ENCODE assay signal across 18 cellular contexts in the genomic region with DNA sequence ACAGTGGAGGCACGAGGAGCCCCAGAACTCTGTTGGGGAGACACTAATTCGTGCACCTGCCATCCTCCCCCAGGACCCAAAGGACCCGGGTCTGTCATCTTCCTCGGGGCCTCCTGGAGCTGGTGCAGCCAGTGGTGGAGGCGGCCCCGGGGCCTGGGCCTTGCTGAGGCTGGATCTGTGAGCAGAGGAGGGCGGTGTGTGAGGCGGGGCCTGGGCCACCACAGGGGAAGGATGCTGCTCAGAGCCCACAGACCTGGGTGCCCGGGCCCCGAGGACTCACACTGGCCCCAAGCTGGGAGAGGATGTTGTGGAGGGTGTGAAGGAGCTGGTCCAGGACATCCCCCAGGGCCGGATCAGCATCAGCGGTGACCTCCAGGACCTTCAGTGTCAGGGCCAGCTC. TPM values are rescaled to one million over a fixed set of nuclear protein-coding genes. Genes with fewer than 3 reads are reported as not detected.
DNase-seq lines count a peak whose midpoint lies in the region; ATAC-seq and TF ChIP-seq lines count a peak whose summit lies in the region.
"Had no signal": no experiment of that assay in that cellular context is flagged by ENCODE, and none has a peak within 500 bp of the region (broad histone marks: within the 10 kb centered on the region; RNA-seq: fewer than 3 reads in every experiment).

No MANE protein-coding gene starts in this region.

- H3K27ac Mint-ChIP-seq in natural killer cell (peak overlapping the region in 1 of 2 donors; percentile 78), endodermal cell (no peak overlapping the region)
- H3K27ac Mint-ChIP-seq: H9 had no signal

- H3K36me3 Mint-ChIP-seq in natural killer cell = no peaks in the 10 kb centered on the region
- H3K36me3 Mint-ChIP-seq in endodermal cell (ENCODE audit: low read depth) = no peaks in the 10 kb centered on the region

- 80 to 85% methylated on average over 8 to 12 of the region's 12 CpGs for WGBS in endodermal cell (ENCODE audit: insufficient coverage in 1 of 2, insufficient read length in 1 of 2), 2 experiments

- no peak overlapping the region for H3K4me3 Mint-ChIP-seq in natural killer cell
- no peak overlapping the region for H3K4me3 Mint-ChIP-seq in endodermal cell
- H3K4me3 Mint-ChIP-seq: H9 had no signal

- TF ChIP-seq CTCF in Peyer's patch (IDR thresholded peaks at IDR 0.05) (no peak), natural killer cell (IDR thresholded peaks at IDR 0.05) (no peak), endodermal cell (conservative IDR thresholded peaks at IDR 0.05) (no peak)

- H3K9me3 Mint-ChIP-seq in natural killer cell = no peaks in the 10 kb centered on the region
- H3K9me3 Mint-ChIP-seq in endodermal cell = no peaks in the 10 kb centered on the region
- H3K9me3 Mint-ChIP-seq: H9 had no signal

- no peaks in the 10 kb centered on the region for H3K9me3 ChIP-seq in BLaER1
- H3K9me3 ChIP-seq in Peyer's patch = no peaks in the 10 kb centered on the region
- no peaks in the 10 kb centered on the region for H3K9me3 ChIP-seq in endodermal cell (ENCODE audit: control insufficient read depth, low read length)
- H3K9me3 ChIP-seq: thyroid gland had no signal

- peaks cover 19 to 30% of the 10 kb centered on the region in 2 donors for H3K4me1 Mint-ChIP-seq in natural killer cell
- no peaks in the 10 kb centered on the region for H3K4me1 Mint-ChIP-seq in endodermal cell

- H3K4me1 ChIP-seq in BLaER1 (peaks cover 45% of the 10 kb centered on the region), Peyer's patch (peaks cover 0 to 7% (median 3%) of the 10 kb centered on the region in 4 donors), endodermal cell (ENCODE audit: control insufficient read depth, insufficient read depth, low read length) (no peaks in the 10 kb centered on the region)
- H3K4me1 ChIP-seq: thyroid gland had no signal

- peak in 2 of 3 donors; percentile 24 to 73 for DNase-seq in Peyer's patch
- peak; percentile 16 for DNase-seq in activated naive CD4-positive, alpha-beta T cell treated with Interleukin-2 at 50 U/mL for 16 hours
- DNase-seq in natural killer cell = peak; percentile 52
- no peak for DNase-seq in 8988T
- DNase-seq in endodermal cell = no peak
- no peak for DNase-seq in HT-29 (ENCODE audit: low spot score)
- DNase-seq: activated CD4-positive, CD25-positive, alpha-beta regulatory T cell; DMS153; foreskin fibroblast; H9; NCI-H1048; NCI-H2171; thyroid gland had no signal

- no peak overlapping the region; the same call in 1 of the 2 replicates for H3K27ac ChIP-seq in BLaER1
- H3K27ac ChIP-seq in Peyer's patch = peak overlapping the region in 1 of 4 donors; percentile 13
- no peak overlapping the region for H3K27ac ChIP-seq in endodermal cell (ENCODE audit: low read depth, low read length)
- H3K27ac ChIP-seq: cardiac muscle cell, thyroid gland had no signal

- ATAC-seq in natural killer cell = peak; percentile 65 to 87 (median 84)
- no peak for ATAC-seq in GM21825 (IDR thresholded peaks at IDR 0.05; ENCODE audit: unreplicated experiment)
- ATAC-seq: left lobe of liver had no signal

- no peaks in the 10 kb centered on the region for H3K27me3 ChIP-seq in BLaER1
- H3K27me3 ChIP-seq in Peyer's patch = no peaks in the 10 kb centered on the region
- peaks cover 18% of the 10 kb centered on the region for H3K27me3 ChIP-seq in endodermal cell (ENCODE audit: control insufficient read depth, insufficient read depth, low read length, poor library complexity, severe bottlenecking)
- H3K27me3 ChIP-seq: thyroid gland had no signal

- peak overlapping the region; percentile 81 for H3K4me2 ChIP-seq in BLaER1

- H3K4me3 ChIP-seq in BLaER1 (no peak overlapping the region), Peyer's patch (no peak overlapping the region), endodermal cell (ENCODE audit: low read length) (no peak overlapping the region)
- H3K4me3 ChIP-seq: cardiac muscle cell, thyroid gland had no signal

- no peaks in the 10 kb centered on the region for H3K27me3 Mint-ChIP-seq in natural killer cell (ENCODE audit: low read depth in 2 of 2)
- peaks cover 55% of the 10 kb centered on the region for H3K27me3 Mint-ChIP-seq in endodermal cell (ENCODE audit: insufficient read depth)

- TF ChIP-seq POLR2A in Peyer's patch (IDR thresholded peaks at IDR 0.05) = no peak

- H3K9ac ChIP-seq in BLaER1 (no peak overlapping the region), endodermal cell (ENCODE audit: extremely low read depth, low read length, poor library complexity, severe bottlenecking) (no peak overlapping the region)

- intact Hi-C loops in natural killer cell (cut with micrococcal nuclease) = no loop called here

- H4K20me1 ChIP-seq in BLaER1 = no peaks in the 10 kb centered on the region

- H3K36me3 ChIP-seq in BLaER1 (no peaks in the 10 kb centered on the region), Peyer's patch (no peaks in the 10 kb centered on the region), endodermal cell (ENCODE audit: control insufficient read depth, insufficient read depth, low read length) (no peaks in the 10 kb centered on the region)
- H3K36me3 ChIP-seq: cardiac muscle cell, thyroid gland had no signal

RNA-seq across cellular contexts. Expression of a gene that starts 8.3 kb away (rescaled TPM):
- not detected for total RNA-seq in Peyer's patch
- total RNA-seq in natural killer cell = not detected
- not detected for total RNA-seq in endodermal cell
- polyA plus RNA-seq in endodermal cell (2013, experiment 1 of 2) = not detected
- polyA plus RNA-seq in endodermal cell (2013, experiment 2 of 2) = not detected
- total RNA-seq in HT-29 (2014; rRNA removed; shearing (Covaris generic)) = not detected in 2 replicates
- total RNA-seq: cardiac muscle cell, H9, left lobe of liver, posterior vena cava, thyroid gland had no signal
- polyA plus RNA-seq: cardiac muscle cell had no signal

RNA-seq across cellular contexts. Expression of a gene that starts 12.1 kb away (rescaled TPM):
- not detected for total RNA-seq in Peyer's patch
- total RNA-seq in natural killer cell = not detected
- not detected for total RNA-seq in endodermal cell
- polyA plus RNA-seq in endodermal cell (2013, experiment 1 of 2) = not detected
- polyA plus RNA-seq in endodermal cell (2013, experiment 2 of 2) = not detected
- not detected in 2 replicates for total RNA-seq in HT-29 (2014; rRNA removed; shearing (Covaris generic))
- total RNA-seq: cardiac muscle cell, H9, left lobe of liver, posterior vena cava, thyroid gland had no signal
- polyA plus RNA-seq: cardiac muscle cell had no signal

RNA-seq across cellular contexts. Expression of a gene that starts 31.7 kb away (rescaled TPM):
- total RNA-seq in Peyer's patch (not detected), natural killer cell (not detected), endodermal cell (not detected)
- not detected for polyA plus RNA-seq in endodermal cell (2013, experiment 1 of 2)
- polyA plus RNA-seq in endodermal cell (2013, experiment 2 of 2) = not detected
- not detected in 2 replicates for total RNA-seq in HT-29 (2014; rRNA removed; shearing (Covaris generic))
- total RNA-seq: cardiac muscle cell, H9, left lobe of liver, posterior vena cava, thyroid gland had no signal
- polyA plus RNA-seq: cardiac muscle cell had no signal

RNA-seq across cellular contexts. Expression of a gene that starts 32.5 kb away (rescaled TPM):
- total RNA-seq in Peyer's patch = not detected
- total RNA-seq in natural killer cell = not detected
- total RNA-seq in endodermal cell = not detected
- polyA plus RNA-seq in endodermal cell (2013, experiment 1 of 2) = not detected
- not detected for polyA plus RNA-seq in endodermal cell (2013, experiment 2 of 2)
- not detected in 2 replicates for total RNA-seq in HT-29 (2014; rRNA removed; shearing (Covaris generic))
- total RNA-seq: cardiac muscle cell, H9, posterior vena cava, thyroid gland had no signal
- polyA plus RNA-seq: cardiac muscle cell had no signal

RNA-seq across cellular contexts. Expression of a gene that starts 39.8 kb away (rescaled TPM):
- total RNA-seq in Peyer's patch = 1 to 10 TPM in 1 of 4 donors, not detected in 3; 1.1 TPM
- total RNA-seq in natural killer cell = not detected
- under 1 TPM; 0.40 to 0.53 TPM for total RNA-seq in endodermal cell
- 0.71 TPM for polyA plus RNA-seq in endodermal cell (2013, experiment 1 of 2)
- polyA plus RNA-seq in endodermal cell (2013, experiment 2 of 2) = 1.2 TPM
- total RNA-seq in HT-29 (2014; rRNA removed; shearing (Covaris generic)) = 0.31 TPM in 1 of 2 replicates, not detected in the other
- total RNA-seq: posterior vena cava had no signal

Comparison
In these comparisons a context has a peak if more than half of its experiments do, and no peak if none do; other contexts are left out.
1. DNase-seq: peak in Peyer's patch (2 of 3), activated naive CD4-positive, alpha-beta T cell treated with Interleukin-2 at 50 U/mL for 16 hours (single experiment) and natural killer cell (single experiment); none in 8988T (single experiment), endodermal cell (single experiment) and HT-29 (single experiment).